Comparison of ENCODE assay signal across 1 cellular context in the genomic region with DNA sequence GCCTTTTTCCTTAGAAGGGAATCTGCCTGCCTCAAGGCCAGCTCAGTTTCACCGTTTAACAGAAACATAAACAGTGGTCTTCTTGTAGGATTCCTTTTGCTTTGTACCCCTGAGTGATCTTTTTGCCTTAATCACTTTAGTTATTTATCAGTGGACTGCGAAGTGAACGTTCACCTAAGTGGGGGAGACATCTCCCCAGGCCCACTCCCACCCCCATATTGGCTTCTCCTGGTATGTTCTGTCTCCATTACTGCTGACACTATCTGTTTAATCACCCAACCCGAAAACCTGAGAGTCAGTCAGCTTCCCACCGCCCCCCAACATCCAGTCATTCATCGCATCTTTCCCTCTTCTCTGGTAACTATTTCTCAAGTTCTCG.
TF ChIP-seq lines count a peak whose summit lies in the region.

No MANE protein-coding gene starts in this region.

TF ChIP-seq in HCT116, 20 proteins besides CTCF, POLR2A, EP300 and RAD21 (continued from another document):
- TF ChIP-seq, protein P1, sequence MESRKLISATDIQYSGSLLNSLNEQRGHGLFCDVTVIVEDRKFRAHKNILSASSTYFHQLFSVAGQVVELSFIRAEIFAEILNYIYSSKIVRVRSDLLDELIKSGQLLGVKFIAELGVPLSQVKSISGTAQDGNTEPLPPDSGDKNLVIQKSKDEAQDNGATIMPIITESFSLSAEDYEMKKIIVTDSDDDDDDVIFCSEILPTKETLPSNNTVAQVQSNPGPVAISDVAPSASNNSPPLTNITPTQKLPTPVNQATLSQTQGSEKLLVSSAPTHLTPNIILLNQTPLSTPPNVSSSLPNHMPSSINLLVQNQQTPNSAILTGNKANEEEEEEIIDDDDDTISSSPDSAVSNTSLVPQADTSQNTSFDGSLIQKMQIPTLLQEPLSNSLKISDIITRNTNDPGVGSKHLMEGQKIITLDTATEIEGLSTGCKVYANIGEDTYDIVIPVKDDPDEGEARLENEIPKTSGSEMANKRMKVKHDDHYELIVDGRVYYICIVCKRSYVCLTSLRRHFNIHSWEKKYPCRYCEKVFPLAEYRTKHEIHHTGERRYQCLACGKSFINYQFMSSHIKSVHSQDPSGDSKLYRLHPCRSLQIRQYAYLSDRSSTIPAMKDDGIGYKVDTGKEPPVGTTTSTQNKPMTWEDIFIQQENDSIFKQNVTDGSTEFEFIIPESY (IDR thresholded peaks at IDR 0.05; ENCODE audit: extremely low read depth, insufficient replicate concordance, low read length), result no peak
- TF ChIP-seq JUND (IDR thresholded peaks at IDR 0.05) (no peak), SRF (IDR thresholded peaks at IDR 0.05; ENCODE audit: low read depth) (no peak), EGR1 (IDR thresholded peaks at IDR 0.05; ENCODE audit: low read depth) (no peak)
